11 cellular contexts compared by ENCODE assay signal in the genomic region with DNA sequence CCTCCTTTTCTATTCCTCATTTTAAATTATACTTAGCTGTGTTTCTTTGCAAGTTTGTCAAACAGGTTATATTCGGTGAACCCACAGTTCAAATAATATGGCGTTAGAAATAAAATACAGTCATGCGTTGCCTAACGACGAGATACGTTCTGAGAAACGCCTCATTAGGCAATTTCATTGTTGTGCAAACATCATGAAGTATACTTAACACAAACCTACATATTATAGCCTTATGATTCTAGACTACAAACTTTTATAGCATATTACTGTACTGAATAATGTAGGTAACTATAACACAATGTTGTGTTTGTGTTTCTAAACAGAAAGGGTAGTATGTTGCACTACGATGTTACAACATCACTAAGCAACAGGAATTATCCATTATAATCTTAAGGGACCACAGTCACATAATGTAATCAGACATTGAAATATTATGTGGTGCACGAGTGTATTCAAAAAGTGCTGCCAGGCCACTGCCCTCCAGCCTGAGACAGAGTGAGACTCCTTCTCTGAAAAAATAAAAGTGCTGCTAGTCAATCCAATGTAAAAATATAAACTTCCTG. TPM values are rescaled to one million over a fixed set of nuclear protein-coding genes. Genes with fewer than 3 reads are reported as not detected.
DNase-seq lines count a peak whose midpoint lies in the region; ATAC-seq and TF ChIP-seq lines count a peak whose summit lies in the region.
"Had no signal": no experiment of that assay in that cellular context is flagged by ENCODE, and none has a peak within 500 bp of the region (broad histone marks: within the 10 kb centered on the region; RNA-seq: fewer than 3 reads in every experiment).

No MANE protein-coding gene starts in this region.

- H3K4me3 ChIP-seq in endocrine pancreas (ENCODE audit: control insufficient read depth, insufficient read depth, low read length) (peak overlapping the region; percentile 72), sigmoid colon (peak overlapping the region; percentile 3 to 39 (median 30))
- H3K4me3 ChIP-seq: spleen had no signal

- H3K27me3 ChIP-seq in endocrine pancreas (ENCODE audit: control insufficient read depth, insufficient read depth, low read length) (no peaks in the 10 kb centered on the region), sigmoid colon (no peaks in the 10 kb centered on the region)
- H3K27me3 ChIP-seq: spleen had no signal

- TF ChIP-seq CTCF in sigmoid colon (IDR thresholded peaks at IDR 0.05) = no peak
- TF ChIP-seq CTCF in GM13976 (IDR thresholded peaks at IDR 0.05; ENCODE audit: borderline replicate concordance, control extremely low read depth, extremely low read depth, insufficient read depth, missing control alignments) = no peak

- H3K9me3 ChIP-seq in endocrine pancreas (ENCODE audit: control insufficient read depth, low read length) (no peaks in the 10 kb centered on the region), sigmoid colon (no peaks in the 10 kb centered on the region)
- H3K9me3 ChIP-seq: spleen had no signal

- H3K36me3 ChIP-seq in endocrine pancreas (ENCODE audit: control insufficient read depth, insufficient read depth, low read length) (no peaks in the 10 kb centered on the region), sigmoid colon (no peaks in the 10 kb centered on the region)
- H3K36me3 ChIP-seq: spleen had no signal

- DNase-seq in SIG-M5 treated with dmso at 0.1 percent for 504 hours (lab: John Stamatoyannopoulos, UW; ENCODE audit: unreplicated experiment) = peak; percentile 2
- no peak for DNase-seq in SIG-M5 (lab: John Stamatoyannopoulos, UW)
- DNase-seq in NCI-H345 treated with DMSO at 0.1 percent for 48 hours (lab: John Stamatoyannopoulos, UW; ENCODE audit: unreplicated experiment) = peak; percentile 63
- no peak for DNase-seq in sigmoid colon
- DNase-seq in cerebellar nuclear complex (lab: John Stamatoyannopoulos, UW) = no peak
- no peak for DNase-seq in GM13976 (ENCODE audit: low spot score)
- DNase-seq: activated gamma-delta T cell, kidney glomerular epithelial cell, spleen had no signal

- no peak overlapping the region for H3K9ac ChIP-seq in endocrine pancreas (ENCODE audit: control insufficient read depth, insufficient read depth, low read length)

- intact Hi-C loops in sigmoid colon (cut with DNase I) = loop anchor here (2.0 to 5.0 kb wide), 2 partner anchors 64 to 656 kb away; a partner anchor contains a TSS

- no peak for TF ChIP-seq POLR2A in sigmoid colon (IDR thresholded peaks at IDR 0.05)

- peak overlapping the region; percentile 92 to 95 (median 93) for H3K27ac ChIP-seq in sigmoid colon

- WGBS in sigmoid colon, 2 donors = 26 to 61% methylated on average over 9 of the region's 9 CpGs

- no peak for ATAC-seq in HG02840 (IDR thresholded peaks at IDR 0.05; ENCODE audit: low FRiP score, unreplicated experiment)

- in situ Hi-C loops in GM13976 (cut with MboI; ENCODE audit: low sequenced_read_pairs, unreplicated experiment) = no loop called here

- TF ChIP-seq EP300 in sigmoid colon (IDR thresholded peaks at IDR 0.05) = no peak

- H3K4me1 ChIP-seq in endocrine pancreas (ENCODE audit: control insufficient read depth, insufficient read depth, low read length) (peaks cover 21% of the 10 kb centered on the region), sigmoid colon (peaks cover 0 to 53% (median 30%) of the 10 kb centered on the region in 4 donors)

RNA-seq across cellular contexts. Expression of a gene that starts 3.0 kb away (rescaled TPM):
- 1 to 10 TPM; 4.1 to 8.6 (median 8.1) TPM for total RNA-seq in sigmoid colon
- 1 to 10 TPM; 2.4 to 8.4 (median 3.5) TPM for polyA plus RNA-seq in sigmoid colon

Comparison
In these comparisons a context has a peak if more than half of its experiments do, and no peak if none do; other contexts are left out.
1. DNase-seq: peak in SIG-M5 treated with dmso at 0.1 percent for 504 hours (single experiment) and NCI-H345 treated with DMSO at 0.1 percent for 48 hours (single experiment); none in SIG-M5 (single experiment), sigmoid colon (single experiment), cerebellar nuclear complex (0 of 2) and GM13976 (single experiment).